Comparison of ENCODE assay signal across 8 cellular contexts in genomic region chr5:34191279-34191744, GRCh38.
DNase-seq lines count a peak whose midpoint lies in the region; ATAC-seq and TF ChIP-seq lines count a peak whose summit lies in the region.
"Not testable (repeated sequence)": the region's sequence is repeated elsewhere in the genome, so short reads cannot be mapped to it uniquely, and the experiment has no call there.

No MANE protein-coding gene starts in this region.

- WGBS in adrenal gland, 4 donors: 90 to 91% (median 91%) methylated on average over 17 of the region's 17 CpGs
- WGBS in hepatocyte (ENCODE audit: low lambda C conversion rate, missing lambda C conversion rate): 93% methylated on average over 17 of the region's 17 CpGs

- H3K4me2 ChIP-seq in hepatocyte: not testable (repeated sequence)

- in situ Hi-C loops in KBM-7 (cut with MboI; ENCODE audit: low pct_unique_long_range_greater_than_20kb, low sequenced_read_pairs): not testable (repeated sequence)

- ATAC-seq in naive thymus-derived CD8-positive, alpha-beta T cell; sciatic nerve: not testable (repeated sequence)

- peak overlapping the region; percentile 3 for H3K4me3 Mint-ChIP-seq in endothelial cell (ENCODE audit: unreplicated experiment)
- H3K4me3 Mint-ChIP-seq in naive thymus-derived CD8-positive, alpha-beta T cell: not testable (repeated sequence)

- H3K27me3 ChIP-seq in adrenal gland, hepatocyte, vagina: not testable (repeated sequence)

- intact Hi-C loops in adrenal gland (cut with DNase I); sciatic nerve (cut with DNase I); vagina (cut with DNase I): not testable (repeated sequence)

- not testable (repeated sequence) for H4K20me1 ChIP-seq in hepatocyte (ENCODE audit: insufficient read depth, poor library complexity, severe bottlenecking)

- not testable (repeated sequence) for H3K9me3 Mint-ChIP-seq in endothelial cell (ENCODE audit: unreplicated experiment); naive thymus-derived CD8-positive, alpha-beta T cell

- POLR2A ChIA-PET in naive thymus-derived CD8-positive, alpha-beta T cell (lab: Charles Lee): not testable (repeated sequence)

- peaks cover 24% of the 10 kb centered on the region for H3K27me3 Mint-ChIP-seq in endothelial cell (ENCODE audit: unreplicated experiment)
- not testable (repeated sequence) for H3K27me3 Mint-ChIP-seq in naive thymus-derived CD8-positive, alpha-beta T cell

- not testable (repeated sequence) for H3K79me2 ChIP-seq in hepatocyte

- not testable (repeated sequence) for H3K9me3 ChIP-seq in adrenal gland (replicated peaks in 1 of 3); hepatocyte (ENCODE audit: low read depth); vagina

- DNase-seq in KBM-7 (peak; percentile 4), adrenal gland (peak in 6 of 7 donors; percentile 14 to 64 (median 29)), endothelial cell (ENCODE audit: low spot score) (peak; percentile 38), hepatocyte (ENCODE audit: low spot score) (peak; percentile 14), sciatic nerve (ENCODE audit: low spot score) (peak; percentile 77), vagina (ENCODE audit: extremely low spot score in 2 of 2) (peak; percentile 92 to 97)
- peak; percentile 6 for DNase-seq in activated CD4-positive, alpha-beta T cell treated with anti-CD3 and anti-CD28 coated beads for 48 hours
- peak in 6 of 10 donors; percentile 4 to 79 (median 24) for DNase-seq in naive thymus-derived CD8-positive, alpha-beta T cell

- not testable (repeated sequence) for H3K27ac ChIP-seq in adrenal gland, hepatocyte, vagina

- H2AFZ ChIP-seq in hepatocyte: not testable (repeated sequence)

- not testable (repeated sequence) for TF ChIP-seq POLR2A in adrenal gland (IDR thresholded peaks at IDR 0.05); vagina (IDR thresholded peaks at IDR 0.05)

- peaks cover 21% of the 10 kb centered on the region for H3K4me1 Mint-ChIP-seq in endothelial cell (ENCODE audit: unreplicated experiment)
- H3K4me1 Mint-ChIP-seq in naive thymus-derived CD8-positive, alpha-beta T cell: peaks cover 0 to 35% (median 13%) of the 10 kb centered on the region in 4 donors

- peaks cover 26% of the 10 kb centered on the region for H3K36me3 Mint-ChIP-seq in endothelial cell (ENCODE audit: low read depth, unreplicated experiment)
- H3K36me3 Mint-ChIP-seq in naive thymus-derived CD8-positive, alpha-beta T cell: peaks cover 4 to 51% (median 32%) of the 10 kb centered on the region in 3 donors

- H3K27ac Mint-ChIP-seq in endothelial cell (ENCODE audit: unreplicated experiment): peak overlapping the region; percentile 45
- peak overlapping the region in 3 of 10 donors; percentile 12 to 88 (median 37) for H3K27ac Mint-ChIP-seq in naive thymus-derived CD8-positive, alpha-beta T cell

- H3K9me2 ChIP-seq in hepatocyte (replicated peaks; ENCODE audit: insufficient read depth): not testable (repeated sequence)

- TF ChIP-seq CTCF in adrenal gland (IDR thresholded peaks at IDR 0.05); endothelial cell (IDR thresholded peaks at IDR 0.05; ENCODE audit: unreplicated experiment); hepatocyte (IDR thresholded peaks at IDR 0.05; ENCODE audit: poor library complexity): not testable (repeated sequence)
- TF ChIP-seq CTCF in vagina (IDR thresholded peaks at IDR 0.05): peak in 1 of 3 experiments; percentile 1

- H3K36me3 ChIP-seq in adrenal gland (replicated peaks in 1 of 2); hepatocyte (replicated peaks; ENCODE audit: insufficient read depth, low read depth); vagina: not testable (repeated sequence)

- H3K4me1 ChIP-seq in adrenal gland (replicated peaks in 1 of 2); hepatocyte (ENCODE audit: insufficient read depth); vagina: not testable (repeated sequence)

- H3K4me3 ChIP-seq in adrenal gland, hepatocyte, vagina: not testable (repeated sequence)

Comparison
In these comparisons a context has a peak if more than half of its experiments do, and no peak if none do; other contexts are left out.
1. DNase-seq: peak in every context shown above with its lines; median percentile 94 in vagina; 77 in sciatic nerve; 38 in endothelial cell; 29 in adrenal gland; 24 in naive thymus-derived CD8-positive, alpha-beta T cell; 14 in hepatocyte; 6 in activated CD4-positive, alpha-beta T cell treated with anti-CD3 and anti-CD28 coated beads for 48 hours; 4 in KBM-7.